17 cellular contexts compared by ENCODE assay signal in genomic region chr1:5348732-5349465, GRCh38.
DNase-seq lines count a peak whose midpoint lies in the region; ATAC-seq, FAIRE-seq and TF ChIP-seq lines count a peak whose summit lies in the region.
"Had no signal": no experiment of that assay in that cellular context is flagged by ENCODE, and none has a peak within 500 bp of the region (broad histone marks: within the 10 kb centered on the region; RNA-seq: fewer than 3 reads in every experiment).

No MANE protein-coding gene starts in this region.

- POLR2A ChIA-PET in HEK293 (lab: Yijun Ruan, JAX) (no interaction called here), K562 (lab: Yijun Ruan, JAX) (no interaction called here)

- H4K20me1 ChIP-seq in K562 (replicated peaks; ENCODE audit: control insufficient read depth, insufficient read depth, low read length), result no peaks in the 10 kb centered on the region
- H4K20me1 ChIP-seq: BLaER1 had no signal

- H3K27ac Mint-ChIP-seq in activated T-helper 17 cell treated with anti-CD3 and anti-CD28 coated beads, Interleukin-2, amount 50 U/mL, for 72 hours, result no peak overlapping the region

- H3K4me1 Mint-ChIP-seq in activated T-helper 17 cell treated with anti-CD3 and anti-CD28 coated beads, Interleukin-2, amount 50 U/mL, for 72 hours, result peaks cover 5% of the 10 kb centered on the region

- TF ChIP-seq CTCF in HEK293 (tag by site-specific recombination; IDR thresholded peaks at IDR 0.05) (no peak), K562 (IDR thresholded peaks at IDR 0.05 in 2 of 3, conservative IDR thresholded peaks at IDR 0.05 in 1 of 3; ENCODE audit: insufficient read depth in 2 of 3, low read depth in 1 of 3, low read length in 3 of 3) (no peak), tibial nerve (IDR thresholded peaks at IDR 0.05) (no peak)

- CTCF ChIA-PET in HEK293 (lab: Yijun Ruan, JAX), result no interaction called here
- CTCF ChIA-PET in K562 (lab: Yijun Ruan, JAX; ENCODE audit: low intra/inter-chr PET ratio), result no interaction called here

- intact Hi-C loops in K562 (cut with micrococcal nuclease), result no loop called here

- no peak overlapping the region for H2AFZ ChIP-seq in K562 (ENCODE audit: low read depth, low read length)
- H2AFZ ChIP-seq: GM23248 had no signal

- H3K9ac ChIP-seq in K562 (ENCODE audit: insufficient read depth in 1 of 2, low read depth in 2 of 2, low read length in 2 of 2), result no peak overlapping the region
- H3K9ac ChIP-seq: BLaER1, GM23248, SK-N-SH had no signal

- no peak overlapping the region for H3K27ac ChIP-seq in HEK293 (ENCODE audit: extremely low read depth, low read depth, low read length)
- no peak overlapping the region for H3K27ac ChIP-seq in K562 (ENCODE audit: extremely low read depth, low read depth, low read length)
- H3K27ac ChIP-seq in tibial nerve, result no peak overlapping the region
- H3K27ac ChIP-seq: A549, BLaER1, GM23248 had no signal

- no TSS peak for BruUV-seq in K562 (replicated peaks; lab: Mats Ljungman, UMichigan)

- DNase-seq in Ammon's horn (ENCODE audit: low spot score) (peak; percentile 20), K562 (ENCODE audit: extremely low read depth in 1 of 4, low spot score in 3 of 4) (peak; percentile 6 to 32 (median 22)), mesenteric fat pad (ENCODE audit: low spot score) (peak; percentile 68), tibial nerve (ENCODE audit: low spot score in 2 of 2) (no peak)
- DNase-seq in stimulated activated CD4-positive, alpha-beta T cell treated with anti-CD3 and anti-CD28 coated beads, Interleukin-2, amount 100 ng/mL, for 48 hours, result no peak
- DNase-seq: GM23248, HCEC 1CT, NCI-H1105, NCI-H1694, NCI-H774, SHP77 treated with DMSO at 0.1 percent for 48 hours, SK-N-SH had no signal

- 3% methylated on average over 15 of the region's 15 CpGs for WGBS in K562 (ENCODE audit: insufficient coverage, low coverage, missing lambda C conversion rate)
- WGBS in tibial nerve, 2 donors, result 85 to 87% methylated on average over 15 of the region's 15 CpGs

- H3K4me3 Mint-ChIP-seq in activated T-helper 17 cell treated with anti-CD3 and anti-CD28 coated beads, Interleukin-2, amount 50 U/mL, for 72 hours, result no peak overlapping the region

- H3K36me3 Mint-ChIP-seq in activated T-helper 17 cell treated with anti-CD3 and anti-CD28 coated beads, Interleukin-2, amount 50 U/mL, for 72 hours (ENCODE audit: low read depth), result no peaks in the 10 kb centered on the region

- no peaks in the 10 kb centered on the region for H3K4me1 ChIP-seq in HEK293 (ENCODE audit: control insufficient read depth, insufficient read depth, low read length)
- no peaks in the 10 kb centered on the region for H3K4me1 ChIP-seq in K562 (replicated peaks in 1 of 2; ENCODE audit: control insufficient read depth in 2 of 2, insufficient read depth in 2 of 2, low read length in 2 of 2)
- H3K4me1 ChIP-seq in tibial nerve, result no peaks in the 10 kb centered on the region
- H3K4me1 ChIP-seq: A549 had no signal

- no peaks in the 10 kb centered on the region for H3K27me3 Mint-ChIP-seq in activated T-helper 17 cell treated with anti-CD3 and anti-CD28 coated beads, Interleukin-2, amount 50 U/mL, for 72 hours

- H3K9me3 Mint-ChIP-seq in activated T-helper 17 cell treated with anti-CD3 and anti-CD28 coated beads, Interleukin-2, amount 50 U/mL, for 72 hours, result no peaks in the 10 kb centered on the region

- no peak overlapping the region for H3K4me3 ChIP-seq in HEK293 (ENCODE audit: low read depth, low read length)
- no peak overlapping the region for H3K4me3 ChIP-seq in K562
- no peak overlapping the region for H3K4me3 ChIP-seq in tibial nerve
- H3K4me3 ChIP-seq: A549, BLaER1, GM23248 had no signal

- in situ Hi-C loops in K562 (cut with MboI), result no loop called here

- no peak for TF ChIP-seq POLR2A in K562 (conservative IDR thresholded peaks at IDR 0.05)
- no peak for TF ChIP-seq POLR2A in tibial nerve (IDR thresholded peaks at IDR 0.05)

- no peak overlapping the region for H3K4me2 ChIP-seq in K562 (ENCODE audit: insufficient read depth, low read length)
- H3K4me2 ChIP-seq: A549, SK-N-SH had no signal

- ATAC-seq in K562, result no peak
- ATAC-seq in activated T-helper 17 cell treated with anti-CD3 and anti-CD28 coated beads, Interleukin-2, amount 50 U/mL, for 72 hours (replicated peaks), result no peak
- ATAC-seq: A549 had no signal

- TF ChIP-seq EP300 in K562 (IDR thresholded peaks at IDR 0.05; ENCODE audit: low read length) (no peak), tibial nerve (IDR thresholded peaks at IDR 0.05) (no peak)

- H3K27me3 ChIP-seq in K562 (ENCODE audit: control insufficient read depth in 2 of 2, insufficient read depth in 2 of 2, low read length in 2 of 2) (no peaks in the 10 kb centered on the region), tibial nerve (no peaks in the 10 kb centered on the region)
- H3K27me3 ChIP-seq: BLaER1 had no signal

- H3K36me3 ChIP-seq in HEK293 (ENCODE audit: control insufficient read depth in 2 of 2, insufficient read depth in 1 of 2, low read length in 2 of 2) (no peaks in the 10 kb centered on the region), K562 (ENCODE audit: control insufficient read depth, insufficient read depth, low read length) (no peaks in the 10 kb centered on the region), tibial nerve (no peaks in the 10 kb centered on the region)
- H3K36me3 ChIP-seq: BLaER1 had no signal

- no peaks in the 10 kb centered on the region for H3K9me3 ChIP-seq in HEK293 (ENCODE audit: control insufficient read depth, insufficient read depth, low read depth, low read length)
- H3K9me3 ChIP-seq in K562 (replicated peaks; ENCODE audit: control insufficient read depth, insufficient read depth, low read depth, low read length), result peaks cover 3% of the 10 kb centered on the region; the same call in 1 of the 2 replicates
- H3K9me3 ChIP-seq in tibial nerve, result no peaks in the 10 kb centered on the region
- H3K9me3 ChIP-seq: A549, BLaER1, SK-N-SH had no signal

- H3K9me1 ChIP-seq in K562 (ENCODE audit: control insufficient read depth, insufficient read depth, low read length), result no peaks in the 10 kb centered on the region

- TF ChIP-seq RAD21 in K562 (CRISPR knock-in tag; conservative IDR thresholded peaks at IDR 0.05 in 1 of 2, IDR thresholded peaks at IDR 0.05 in 1 of 2), result no peak

- no peak for FAIRE-seq in K562 (lab: Jason Lieb, UNC)
- FAIRE-seq: A549, G401.6 had no signal

- no peaks in the 10 kb centered on the region for H3K79me2 ChIP-seq in K562 (ENCODE audit: control insufficient read depth, insufficient read depth, low read length)

TF ChIP-seq in HEK293, 187 proteins besides CTCF, POLR2A, EP300 and RAD21 (continues in another document):
- TF ChIP-seq ATF2 (tag by site-specific recombination; IDR thresholded peaks at IDR 0.05; ENCODE audit: low read depth), result peak; percentile 91
- peak; percentile 93 for TF ChIP-seq ZBTB21 (tag by site-specific recombination; IDR thresholded peaks at IDR 0.05)
- no peak for TF ChIP-seq ZNF2 (tag by site-specific recombination; IDR thresholded peaks at IDR 0.05)
- no peak for TF ChIP-seq ZBTB6 (tag by site-specific recombination; IDR thresholded peaks at IDR 0.05)

TF ChIP-seq in K562, 482 proteins besides CTCF, POLR2A, EP300 and RAD21 (continues in another document):
- peak in 1 of 2 experiments; percentile 41; a peak in 1 of 4 replicates for TF ChIP-seq CSDE1 (IDR thresholded peaks at IDR 0.05)
- no peak for TF ChIP-seq TAF9B (IDR thresholded peaks at IDR 0.05; ENCODE audit: partially characterized antibody)
- TF ChIP-seq ZNF766 (CRISPR knock-in tag; conservative IDR thresholded peaks at IDR 0.05), result no peak
- TF ChIP-seq GABPB1 (CRISPR knock-in tag; IDR thresholded peaks at IDR 0.05), result peak; percentile 82
- no peak for TF ChIP-seq SRSF7 (optimal IDR thresholded peaks at IDR 0.05; ENCODE audit: low read depth, low read length)
- no peak for TF ChIP-seq SIX5 (IDR thresholded peaks at IDR 0.05; ENCODE audit: borderline replicate concordance in 1 of 2, insufficient read depth in 1 of 2, low read depth in 1 of 2, low read length in 2 of 2)
- no peak for TF ChIP-seq ZNF140 (CRISPR knock-in tag; IDR thresholded peaks at IDR 0.05)
- no peak for TF ChIP-seq PTRF (tag; IDR thresholded peaks at IDR 0.05)
- no peak for TF ChIP-seq E2F3 (CRISPR knock-in tag; IDR thresholded peaks at IDR 0.05)
- no peak for TF ChIP-seq E2F6 (IDR thresholded peaks at IDR 0.05; ENCODE audit: borderline replicate concordance in 1 of 2, extremely low read depth in 1 of 2, insufficient read depth in 1 of 2, insufficient read length in 1 of 2, low read depth in 1 of 2, low read length in 1 of 2, poor library complexity in 1 of 2, severe bottlenecking in 1 of 2)
- no peak for TF ChIP-seq HNRNPLL (IDR thresholded peaks at IDR 0.05; ENCODE audit: low read depth, low read length, poor library complexity, severe bottlenecking)
- TF ChIP-seq USF1 (CRISPR knock-in tag; IDR thresholded peaks at IDR 0.05), result no peak
- TF ChIP-seq GABPA (tag; conservative IDR thresholded peaks at IDR 0.05; ENCODE audit: low read depth), result peak; percentile 71
- TF ChIP-seq FUS (optimal IDR thresholded peaks at IDR 0.05; ENCODE audit: low read depth, low read length), result no peak
- no peak for TF ChIP-seq ZNF121 (CRISPR knock-in tag; conservative IDR thresholded peaks at IDR 0.05)
- no peak for TF ChIP-seq FOXJ2 (tag; IDR thresholded peaks at IDR 0.05)
- no peak for TF ChIP-seq ARID2 (IDR thresholded peaks at IDR 0.05)

Comparison
In these comparisons a context has a peak if more than half of its experiments do, and no peak if none do; other contexts are left out.
1. DNase-seq: peak in Ammon's horn (single experiment), K562 (4 of 4) and mesenteric fat pad (single experiment); none in stimulated activated CD4-positive, alpha-beta T cell treated with anti-CD3 and anti-CD28 coated beads, Interleukin-2, amount 100 ng/mL, for 48 hours (0 of 2) and tibial nerve (0 of 2).